Comparison of ENCODE assay signal across 1 cellular context in genomic region chr15:35184646-35185045, GRCh38.
TF ChIP-seq lines count a peak whose summit lies in the region.

No MANE protein-coding gene starts in this region.

TF ChIP-seq in K562, 482 proteins besides CTCF, POLR2A, EP300 and RAD21 (continued from another document):
- TF ChIP-seq E2F1 (CRISPR knock-in tag; IDR thresholded peaks at IDR 0.05) (no peak), YBX1 (IDR thresholded peaks at IDR 0.05) (no peak), ZNF778 (CRISPR knock-in tag; IDR thresholded peaks at IDR 0.05) (no peak), POLR2AphosphoS2 (IDR thresholded peaks at IDR 0.05; ENCODE audit: low read length) (no peak), NFIC (IDR thresholded peaks at IDR 0.05) (no peak), ZNF445 (CRISPR knock-in tag; IDR thresholded peaks at IDR 0.05; ENCODE audit: low read depth) (no peak), ZNF717 (CRISPR knock-in tag; IDR thresholded peaks at IDR 0.05) (no peak), LEF1 (IDR thresholded peaks at IDR 0.05) (no peak), ZNF431 (CRISPR knock-in tag; IDR thresholded peaks at IDR 0.05) (no peak), CHD1 (IDR thresholded peaks at IDR 0.05; ENCODE audit: low read length) (no peak), E2F8 (IDR thresholded peaks at IDR 0.05; ENCODE audit: low read depth, partially characterized antibody) (no peak), TAL1 (IDR thresholded peaks at IDR 0.05) (no peak), ZNF316 (IDR thresholded peaks at IDR 0.05) (peak; percentile 85), ZBTB17 (CRISPR knock-in tag; IDR thresholded peaks at IDR 0.05) (no peak), ILK (tag; IDR thresholded peaks at IDR 0.05; ENCODE audit: borderline replicate concordance, low read depth) (no peak)
